8 cellular contexts compared by ENCODE assay signal in genomic region chr22:42662114-42663021, GRCh38. TPM values are rescaled to one million over a fixed set of nuclear protein-coding genes. Genes with fewer than 3 reads are reported as not detected.
DNase-seq lines count a peak whose midpoint lies in the region; ATAC-seq and TF ChIP-seq lines count a peak whose summit lies in the region.

No MANE protein-coding gene starts in this region.

- H3K4me3 Mint-ChIP-seq in activated T-cell treated with anti-CD3 and anti-CD28 coated beads, Interleukin-2, amount 50 U/mL, for 4 hours, result peak overlapping the region; percentile 71
- H3K4me3 Mint-ChIP-seq in naive thymus-derived CD8-positive, alpha-beta T cell, result peak overlapping the region; percentile 55 to 82 (median 72)
- peak overlapping the region; percentile 81 to 93 for H3K4me3 Mint-ChIP-seq in stimulated activated naive B cell treated with anti-CD40 and anti-IgM and Interleukin-4, amounts not matched to agents 10 μg/mL and 1 μg/mL and 100 μg/mL, for 72 hours

- peak; percentile 92 to 95 for ATAC-seq in activated T-cell treated with anti-CD3 and anti-CD28 coated beads, Interleukin-2, amount 50 U/mL, for 4 hours
- peak; percentile 82 to 94 for ATAC-seq in naive thymus-derived CD8-positive, alpha-beta T cell
- ATAC-seq in stimulated activated naive B cell treated with anti-CD40 and anti-IgM and Interleukin-4, amounts not matched to agents 10 μg/mL and 1 μg/mL and 100 μg/mL, for 72 hours (replicated peaks), result peak; percentile 55 to 64
- no peak for ATAC-seq in HG02610 (IDR thresholded peaks at IDR 0.05; ENCODE audit: unreplicated experiment)

- H3K4me3 ChIP-seq in HAP-1 (peak overlapping the region; percentile 43), OCI-LY3 (ENCODE audit: low read length) (peak overlapping the region; percentile 86), fibroblast of lung (replicated peaks in 1 of 4; ENCODE audit: control extremely low read depth in 1 of 4, insufficient read depth in 1 of 4, low read depth in 3 of 4, low read length in 4 of 4) (peak overlapping the region; percentile 53 to 58 (median 54))

- no peaks in the 10 kb centered on the region for H3K36me3 Mint-ChIP-seq in activated T-cell treated with anti-CD3 and anti-CD28 coated beads, Interleukin-2, amount 50 U/mL, for 4 hours (ENCODE audit: insufficient read depth)
- no peaks in the 10 kb centered on the region for H3K36me3 Mint-ChIP-seq in naive thymus-derived CD8-positive, alpha-beta T cell
- no peaks in the 10 kb centered on the region for H3K36me3 Mint-ChIP-seq in stimulated activated naive B cell treated with anti-CD40 and anti-IgM and Interleukin-4, amounts not matched to agents 10 μg/mL and 1 μg/mL and 100 μg/mL, for 72 hours

- H3K9me3 Mint-ChIP-seq in activated T-cell treated with anti-CD3 and anti-CD28 coated beads, Interleukin-2, amount 50 U/mL, for 4 hours, result no peaks in the 10 kb centered on the region
- H3K9me3 Mint-ChIP-seq in naive thymus-derived CD8-positive, alpha-beta T cell, result no peaks in the 10 kb centered on the region
- no peaks in the 10 kb centered on the region for H3K9me3 Mint-ChIP-seq in stimulated activated naive B cell treated with anti-CD40 and anti-IgM and Interleukin-4, amounts not matched to agents 10 μg/mL and 1 μg/mL and 100 μg/mL, for 72 hours

- H3K79me2 ChIP-seq in OCI-LY3 (ENCODE audit: low read length) (no peaks in the 10 kb centered on the region), fibroblast of lung (ENCODE audit: control insufficient read depth, insufficient read depth, low read length) (no peaks in the 10 kb centered on the region)

- H3K27ac ChIP-seq in OCI-LY3 (ENCODE audit: low read length), result peak overlapping the region; percentile 17; the same call in 1 of the 2 replicates
- H3K27ac ChIP-seq in fibroblast of lung (ENCODE audit: insufficient read depth, low read length), result no peak overlapping the region

- in situ Hi-C loops in HAP-1 (cut with MboI; ENCODE audit: low sequenced_read_pairs), result no loop called here

- H3K27ac Mint-ChIP-seq in naive thymus-derived CD8-positive, alpha-beta T cell, result no peak overlapping the region
- H3K27ac Mint-ChIP-seq in stimulated activated naive B cell treated with anti-CD40 and anti-IgM and Interleukin-4, amounts not matched to agents 10 μg/mL and 1 μg/mL and 100 μg/mL, for 72 hours, result peak overlapping the region; percentile 81

- H2AFZ ChIP-seq in OCI-LY3 (ENCODE audit: low read depth, low read length) (peak overlapping the region; percentile 81), fibroblast of lung (ENCODE audit: low read length) (peak overlapping the region; percentile 92)

- DNase-seq in COLO668 (lab: John Stamatoyannopoulos, UW; ENCODE audit: unreplicated experiment) (peak; percentile 75), HAP-1 (ENCODE audit: low spot score in 2 of 2) (peak; percentile 73 to 92), fibroblast of lung (ENCODE audit: low read depth in 2 of 2) (peak; percentile 36 to 60)
- DNase-seq in activated T-cell treated with anti-CD3 and anti-CD28 coated beads, Interleukin-2, amount 50 U/mL, for 4 hours, result peak; percentile 80
- DNase-seq in naive thymus-derived CD8-positive, alpha-beta T cell, result peak; percentile 61 to 85 (median 78)
- DNase-seq in stimulated activated naive B cell treated with anti-CD40 and anti-IgM and Interleukin-4, amounts not matched to agents 10 μg/mL and 1 μg/mL and 100 μg/mL, for 72 hours, result peak; percentile 68

- H3K4me1 ChIP-seq in HAP-1 (0 out of 2 replicates have a peak, but pooled peaks cover 2% of the 10 kb centered on the region), OCI-LY3 (ENCODE audit: low read length) (peaks cover 48% of the 10 kb centered on the region), fibroblast of lung (ENCODE audit: control insufficient read depth, extremely low read depth, insufficient read depth, low read length) (no peaks in the 10 kb centered on the region)

- peak; percentile 85 for TF ChIP-seq CTCF in OCI-LY3 (IDR thresholded peaks at IDR 0.05; ENCODE audit: low read depth, low read length)
- peak; percentile 69 to 82 for TF ChIP-seq CTCF in fibroblast of lung (conservative IDR thresholded peaks at IDR 0.05 in 1 of 2, IDR thresholded peaks at IDR 0.05 in 1 of 2; ENCODE audit: low read depth in 1 of 2, low read length in 2 of 2)

- H3K27me3 Mint-ChIP-seq in activated T-cell treated with anti-CD3 and anti-CD28 coated beads, Interleukin-2, amount 50 U/mL, for 4 hours (ENCODE audit: low read depth), result peaks cover 4% of the 10 kb centered on the region
- H3K27me3 Mint-ChIP-seq in naive thymus-derived CD8-positive, alpha-beta T cell, result peaks cover 0 to 10% (median 2%) of the 10 kb centered on the region in 5 donors
- no peaks in the 10 kb centered on the region for H3K27me3 Mint-ChIP-seq in stimulated activated naive B cell treated with anti-CD40 and anti-IgM and Interleukin-4, amounts not matched to agents 10 μg/mL and 1 μg/mL and 100 μg/mL, for 72 hours

- no peaks in the 10 kb centered on the region for H3K36me3 ChIP-seq in HAP-1 (replicated peaks)
- H3K36me3 ChIP-seq in OCI-LY3 (replicated peaks; ENCODE audit: low read depth, low read length), result no peaks in the 10 kb centered on the region
- H3K36me3 ChIP-seq in fibroblast of lung (ENCODE audit: control insufficient read depth, insufficient read depth, low read length), result no peaks in the 10 kb centered on the region

- H3K4me2 ChIP-seq in OCI-LY3 (ENCODE audit: low read length) (peak overlapping the region; percentile 98), fibroblast of lung (ENCODE audit: extremely low read depth, insufficient read depth, low read length) (peak overlapping the region; percentile 94)

- no peaks in the 10 kb centered on the region for H3K4me1 Mint-ChIP-seq in activated T-cell treated with anti-CD3 and anti-CD28 coated beads, Interleukin-2, amount 50 U/mL, for 4 hours (ENCODE audit: low read depth)
- peaks cover 0 to 11% (median under 1%) of the 10 kb centered on the region in 4 donors for H3K4me1 Mint-ChIP-seq in naive thymus-derived CD8-positive, alpha-beta T cell
- peaks cover 24 to 38% of the 10 kb centered on the region in 2 donors for H3K4me1 Mint-ChIP-seq in stimulated activated naive B cell treated with anti-CD40 and anti-IgM and Interleukin-4, amounts not matched to agents 10 μg/mL and 1 μg/mL and 100 μg/mL, for 72 hours

- H3K27me3 ChIP-seq in HAP-1 (ENCODE audit: low read depth) (no peaks in the 10 kb centered on the region), OCI-LY3 (ENCODE audit: low read depth, low read length) (no peaks in the 10 kb centered on the region), fibroblast of lung (ENCODE audit: control insufficient read depth, insufficient read depth, low read length) (no peaks in the 10 kb centered on the region)

- H3K9ac ChIP-seq in OCI-LY3 (ENCODE audit: low read length) (peak overlapping the region; percentile 74), fibroblast of lung (ENCODE audit: insufficient read depth, low read length) (peak overlapping the region; percentile 70)

- H3K9me3 ChIP-seq in HAP-1 (no peaks in the 10 kb centered on the region), OCI-LY3 (ENCODE audit: insufficient read depth, low read length) (no peaks in the 10 kb centered on the region), fibroblast of lung (ENCODE audit: control insufficient read depth, insufficient read depth, low read depth, low read length) (no peaks in the 10 kb centered on the region)

- POLR2A ChIA-PET in naive thymus-derived CD8-positive, alpha-beta T cell (lab: Charles Lee), result no interaction called here

- H4K20me1 ChIP-seq in OCI-LY3 (ENCODE audit: insufficient read depth, low read length) (no peaks in the 10 kb centered on the region), fibroblast of lung (ENCODE audit: control insufficient read depth, extremely low read depth, insufficient read depth, low read length) (no peaks in the 10 kb centered on the region)

RNA-seq across cellular contexts. Expression of gene CYB5R3, which starts 13.2 kb away (rescaled TPM):
- total RNA-seq in activated T-cell treated with anti-CD3 and anti-CD28 coated beads, Interleukin-2, amount 50 U/mL, for 4 hours, result 10 to 100 TPM; 58.5 to 74.2 (median 73.8) TPM
- 36.5 and 82.1 TPM in 2 replicates for total RNA-seq in fibroblast of lung
- 234 and 298 TPM in 2 replicates for polyA plus RNA-seq in fibroblast of lung
- 321 and 443 TPM in 2 replicates for polyA plus RNA-seq in fibroblast of lung (2012)
- polyA minus RNA-seq in fibroblast of lung (ENCODE audit: low replicate concordance), result 361 and 617 TPM in 2 replicates
- 10 to 100 TPM; 34.7 to 36.5 TPM for total RNA-seq in naive thymus-derived CD8-positive, alpha-beta T cell
- polyA plus RNA-seq in naive thymus-derived CD8-positive, alpha-beta T cell, result 10 to 100 TPM; 37.1 to 70.2 (median 37.9) TPM

RNA-seq across cellular contexts. Expression of gene ATP5MGL, which starts 22.0 kb away (rescaled TPM):
- total RNA-seq in activated T-cell treated with anti-CD3 and anti-CD28 coated beads, Interleukin-2, amount 50 U/mL, for 4 hours, result 1 to 10 TPM in 2 of 3 donors, under 1 TPM in 1; 0.71 to 1.2 (median 1.2) TPM
- 0.51 and 0.66 TPM in 2 replicates for total RNA-seq in fibroblast of lung
- polyA plus RNA-seq in fibroblast of lung, result 0.08 and 0.11 TPM in 2 replicates
- not detected in 2 replicates for polyA plus RNA-seq in fibroblast of lung (2012)
- not detected in 2 replicates for polyA minus RNA-seq in fibroblast of lung (ENCODE audit: low replicate concordance)
- 1 to 10 TPM; 2.6 to 3.0 TPM for total RNA-seq in naive thymus-derived CD8-positive, alpha-beta T cell
- polyA plus RNA-seq in naive thymus-derived CD8-positive, alpha-beta T cell, result under 1 TPM in 1 of 3 donors, not detected in 2; 0.23 TPM

RNA-seq across cellular contexts. Expression of gene POLDIP3, which starts 47.7 kb away (rescaled TPM):
- 10 to 100 TPM; 71.8 to 82.6 (median 77.1) TPM for total RNA-seq in activated T-cell treated with anti-CD3 and anti-CD28 coated beads, Interleukin-2, amount 50 U/mL, for 4 hours
- total RNA-seq in fibroblast of lung, result 24.1 and 31.0 TPM in 2 replicates
- 28.2 and 38.6 TPM in 2 replicates for polyA plus RNA-seq in fibroblast of lung
- polyA plus RNA-seq in fibroblast of lung (2012), result 42.1 and 51.2 TPM in 2 replicates
- polyA minus RNA-seq in fibroblast of lung (ENCODE audit: low replicate concordance), result 44.9 and 57.2 TPM in 2 replicates
- total RNA-seq in naive thymus-derived CD8-positive, alpha-beta T cell, result 10 to 100 TPM; 81.1 to 85.8 TPM
- polyA plus RNA-seq in naive thymus-derived CD8-positive, alpha-beta T cell, result 10 to 100 TPM; 60.7 to 93.6 (median 70.5) TPM

RNA-seq across cellular contexts. Expression of gene A4GALT, which starts 58.3 kb away (rescaled TPM):
- not detected for total RNA-seq in activated T-cell treated with anti-CD3 and anti-CD28 coated beads, Interleukin-2, amount 50 U/mL, for 4 hours
- total RNA-seq in fibroblast of lung, result 14.9 and 16.2 TPM in 2 replicates
- 6.8 and 9.3 TPM in 2 replicates for polyA plus RNA-seq in fibroblast of lung
- 12.8 and 19.4 TPM in 2 replicates for polyA plus RNA-seq in fibroblast of lung (2012)
- 11.3 and 13.5 TPM in 2 replicates for polyA minus RNA-seq in fibroblast of lung (ENCODE audit: low replicate concordance)
- not detected for total RNA-seq in naive thymus-derived CD8-positive, alpha-beta T cell
- not detected for polyA plus RNA-seq in naive thymus-derived CD8-positive, alpha-beta T cell
